In genomic region chr5:132733499-132734148, GRCh38 we compare ENCODE assay signal across 20 cellular contexts. TPM values are rescaled to one million over a fixed set of nuclear protein-coding genes. Genes with fewer than 3 reads are reported as not detected.
DNase-seq lines count a peak whose midpoint lies in the region; ATAC-seq, FAIRE-seq and TF ChIP-seq lines count a peak whose summit lies in the region.
"Had no signal": no experiment of that assay in that cellular context is flagged by ENCODE, and none has a peak within 500 bp of the region (broad histone marks: within the 10 kb centered on the region; RNA-seq: fewer than 3 reads in every experiment).

No MANE protein-coding gene starts in this region.

- H3K9me3 Mint-ChIP-seq in brain: peaks cover 0 to 5% (median 0%) of the 10 kb centered on the region in 5 experiments
- H3K9me3 Mint-ChIP-seq: CD4-positive, alpha-beta T cell; GM23338; IgD-negative memory B cell had no signal

- no peak overlapping the region for H3K4me2 ChIP-seq in HepG2 (ENCODE audit: low read depth, low read length)
- H3K4me2 ChIP-seq: A549, GM23338 had no signal

- CTCF ChIA-PET in HepG2 (lab: Yijun Ruan, JAX; ENCODE audit: low intra/inter-chr PET ratio, low total read pairs): no interaction called here

- H3K9me3 ChIP-seq in HepG2 (ENCODE audit: low read length) (no peaks in the 10 kb centered on the region), right lobe of liver (no peaks in the 10 kb centered on the region), prostate gland (no peaks in the 10 kb centered on the region)
- H3K9me3 ChIP-seq: A549, Caco-2 had no signal

- H3K4me1 Mint-ChIP-seq in brain: peaks cover 69% of the 10 kb centered on the region

- no peak for TF ChIP-seq RAD21 in HepG2 (CRISPR knock-in tag; IDR thresholded peaks at IDR 0.05)

- DNase-seq in HepG2 (ENCODE audit: low spot score): no peak
- DNase-seq in right lobe of liver: no peak
- no peak for DNase-seq in prostate gland (ENCODE audit: low spot score)
- DNase-seq in islet precursor cell: no peak
- DNase-seq: AML-193; Caco-2; CD4-positive, alpha-beta T cell; GDM1; HCEC 1CT had no signal

- POLR2A ChIA-PET in HepG2 (lab: Yijun Ruan, JAX): interaction anchor here (2.5 kb wide), 1 partner anchor 74 kb away, joined by 5 read pairs; no protein-coding TSS in a partner anchor

- TF ChIP-seq POLR2A in HepG2 (IDR thresholded peaks at IDR 0.05; ENCODE audit: insufficient read depth in 1 of 2, low read depth in 2 of 2, low read length in 2 of 2) (no peak), right lobe of liver (IDR thresholded peaks at IDR 0.05) (no peak), prostate gland (IDR thresholded peaks at IDR 0.05) (no peak)

- no peak overlapping the region for H2AFZ ChIP-seq in HepG2 (ENCODE audit: low read length)
- H2AFZ ChIP-seq: GM23338 had no signal

- FAIRE-seq in HepG2 (lab: Jason Lieb, UNC): no peak
- FAIRE-seq: A549, D721Med, H54, HTR-8/SVneo had no signal

- H3K36me3 Mint-ChIP-seq in brain: peaks cover 42% of the 10 kb centered on the region

- 48% methylated on average over 2 of the region's 2 CpGs for WGBS in HepG2 (ENCODE audit: low lambda C conversion rate)
- whole genome bisulfite sequencing in right lobe of liver (ENCODE audit: insufficient coverage, low coverage, low lambda C conversion rate, missing lambda C conversion rate): 53% methylated on average over 2 of the region's 2 CpGs
- 86% methylated on average over 2 of the region's 2 CpGs for WGBS in prostate gland

- no peak overlapping the region for H3K9ac ChIP-seq in HepG2 (ENCODE audit: insufficient read depth, low read depth, low read length)

- H3K27ac ChIP-seq in HepG2 (ENCODE audit: extremely low read length, insufficient read depth, low read length) (no peak overlapping the region), right lobe of liver (no peak overlapping the region), prostate gland (no peak overlapping the region)
- H3K27ac ChIP-seq: 22Rv1, A549, C4-2B had no signal

- peaks cover 23% of the 10 kb centered on the region for H3K4me1 ChIP-seq in HepG2 (ENCODE audit: insufficient read depth, low read length)
- H3K4me1 ChIP-seq in right lobe of liver: peaks cover 0 to 9% (median 0%) of the 10 kb centered on the region in 4 donors
- no peaks in the 10 kb centered on the region for H3K4me1 ChIP-seq in prostate gland (replicated peaks)

- intact Hi-C loops in HepG2 (cut with micrococcal nuclease; ENCODE audit: unreplicated experiment) (no loop called here), right lobe of liver (cut with DNase I) (no loop called here), prostate gland (cut with DNase I) (no loop called here)

- H3K27ac Mint-ChIP-seq in brain: no peak overlapping the region
- H3K27ac Mint-ChIP-seq: CD4-positive, alpha-beta T cell; GM23338; IgD-negative memory B cell had no signal

- H3K4me3 Mint-ChIP-seq in brain: peak overlapping the region in 4 of 5 experiments; percentile 61 to 92 (median 92)
- H3K4me3 Mint-ChIP-seq: CD4-positive, alpha-beta T cell; GM23338 had no signal

- no peak overlapping the region for H3K4me3 ChIP-seq in HepG2 (replicated peaks in 1 of 3; ENCODE audit: insufficient read depth in 1 of 3, low read depth in 2 of 3, low read length in 3 of 3)
- no peak overlapping the region for H3K4me3 ChIP-seq in right lobe of liver
- H3K4me3 ChIP-seq in prostate gland: no peak overlapping the region
- H3K4me3 ChIP-seq: A549, GM23338 had no signal

- no TSS peak for BruUV-seq in HepG2 (replicated peaks; lab: Mats Ljungman, UMichigan)

- H3K27me3 Mint-ChIP-seq in brain: peaks cover 3% of the 10 kb centered on the region
- H3K27me3 Mint-ChIP-seq: CD4-positive, alpha-beta T cell; IgD-negative memory B cell had no signal

- H3K27me3 ChIP-seq in HepG2 (ENCODE audit: control insufficient read depth in 1 of 2, insufficient read depth in 2 of 2, low read length in 2 of 2) (no peaks in the 10 kb centered on the region), right lobe of liver (no peaks in the 10 kb centered on the region), prostate gland (replicated peaks; ENCODE audit: insufficient read depth) (no peaks in the 10 kb centered on the region)

- no peaks in the 10 kb centered on the region for H4K20me1 ChIP-seq in HepG2 (ENCODE audit: insufficient read depth, low read length)

- in situ Hi-C loops in HepG2 (cut with HindIII; ENCODE audit: extremely low pct_ligation_motif_present, low pct_unique_long_range_greater_than_20kb): no loop called here

- no peak for TF ChIP-seq EP300 in HepG2 (IDR thresholded peaks at IDR 0.05; ENCODE audit: low read depth in 2 of 2, low read length in 2 of 2)
- TF ChIP-seq EP300 in HepG2 (CRISPR knock-in tag; IDR thresholded peaks at IDR 0.05; ENCODE audit: borderline replicate concordance): no peak

- TF ChIP-seq CTCF in HepG2 (CRISPR knock-in tag; IDR thresholded peaks at IDR 0.05): no peak
- TF ChIP-seq CTCF in right lobe of liver (IDR thresholded peaks at IDR 0.05): no peak
- no peak for TF ChIP-seq CTCF in brain (conservative IDR thresholded peaks at IDR 0.05)
- no peak for TF ChIP-seq CTCF in prostate gland (IDR thresholded peaks at IDR 0.05)

- ATAC-seq in HepG2 (no peak), right lobe of liver (no peak)
- ATAC-seq: A549, GM23338 had no signal

- no peaks in the 10 kb centered on the region for H3K79me2 ChIP-seq in HepG2 (ENCODE audit: insufficient read depth, low read length)

- H3K36me3 ChIP-seq in HepG2 (replicated peaks in 1 of 2; ENCODE audit: control insufficient read depth in 1 of 2, insufficient read depth in 2 of 2, low read length in 2 of 2) (no peaks in the 10 kb centered on the region), right lobe of liver (no peaks in the 10 kb centered on the region), prostate gland (no peaks in the 10 kb centered on the region)

RNA-seq across cellular contexts. Expression of gene KIF3A, which starts 3.7 kb away (rescaled TPM):
- 8.4 and 11.3 TPM in 2 replicates for total RNA-seq in HepG2 (2016; rRNA removed; fragmentation: Illumina TruSeq; extraction: Trizol)
- 2.8 and 3.1 TPM in 2 replicates for total RNA-seq in HepG2 (2016; cell fraction: cytosol; rRNA removed; fragmentation: Illumina TruSeq; extraction: Trizol; ENCODE audit: low read depth)
- 7.5 and 11.1 TPM in 2 replicates for total RNA-seq in HepG2 (2016; cell fraction: insoluble cytoplasmic fraction; rRNA removed; fragmentation: Illumina TruSeq; extraction: Trizol)
- total RNA-seq in HepG2 (2016; cell fraction: membrane; rRNA removed; fragmentation: Illumina TruSeq; extraction: Trizol): 1.5 and 2.4 TPM in 2 replicates
- 7.2 and 8.7 TPM in 2 replicates for total RNA-seq in HepG2 (2016; cell fraction: nucleus; rRNA removed; fragmentation: Illumina TruSeq; extraction: Trizol)
- polyA plus RNA-seq in HepG2 (2011; rRNA removed): 2.3 TPM in 2 replicates
- 0.91 and 1.5 TPM in 2 replicates for polyA plus RNA-seq in HepG2 (2011; cell fraction: cytosol; rRNA removed)
- polyA plus RNA-seq in HepG2 (2011; cell fraction: nucleus; rRNA removed): 2.0 and 3.9 TPM in 2 replicates
- polyA plus RNA-seq in HepG2 (2012): 3.5 and 4.3 TPM in 2 replicates
- polyA plus RNA-seq in HepG2 (2016; cell fraction: cytosol; fragmentation: Illumina TruSeq; extraction: Trizol; ENCODE audit: low read depth): 0.07 and 0.16 TPM in 2 replicates
- polyA plus RNA-seq in HepG2 (2016; cell fraction: insoluble cytoplasmic fraction; fragmentation: Illumina TruSeq; extraction: Trizol; ENCODE audit: low read depth): 5.7 and 6.8 TPM in 2 replicates
- 0.19 and 0.44 TPM in 2 replicates for polyA plus RNA-seq in HepG2 (2016; cell fraction: membrane; fragmentation: Illumina TruSeq; extraction: Trizol; ENCODE audit: low read depth)
- 7.8 and 14.1 TPM in 2 replicates for polyA plus RNA-seq in HepG2 (2016; cell fraction: nucleus; fragmentation: Illumina TruSeq; extraction: Trizol; ENCODE audit: insufficient read depth, low read depth)
- 0.86 and 1.3 TPM in 2 replicates for polyA minus RNA-seq in HepG2 (2011; rRNA and poly(A)+ RNA removed; ENCODE audit: low replicate concordance)
- polyA minus RNA-seq in HepG2 (2011; cell fraction: cytosol; rRNA and poly(A)+ RNA removed): 1.4 and 4.2 TPM in 2 replicates
- 9.7 TPM in 2 replicates for polyA minus RNA-seq in HepG2 (2011; cell fraction: nucleus; rRNA and poly(A)+ RNA removed)
- 1 to 10 TPM; 1.3 to 4.2 (median 2.1) TPM for total RNA-seq in right lobe of liver
- polyA plus RNA-seq in brain (ENCODE audit: insufficient read depth, low read depth, low replicate concordance): 10.8 TPM
- 10 to 100 TPM in 1 of 2 donors, 1 to 10 TPM in 1; 5.9 to 14.0 TPM for total RNA-seq in prostate gland

RNA-seq across cellular contexts. Expression of gene CCNI2, which starts 13.6 kb away (rescaled TPM):
- total RNA-seq in HepG2 (2016; rRNA removed; fragmentation: Illumina TruSeq; extraction: Trizol) (not detected in 2 replicates), right lobe of liver (under 1 TPM in 1 of 6 experiments, not detected in 5; 0.11 TPM), prostate gland (1 to 10 TPM in 1 of 2 donors, not detected in 1; 5.9 TPM)
- total RNA-seq in HepG2 (2016; cell fraction: cytosol; rRNA removed; fragmentation: Illumina TruSeq; extraction: Trizol; ENCODE audit: low read depth): not detected in 2 replicates
- total RNA-seq in HepG2 (2016; cell fraction: insoluble cytoplasmic fraction; rRNA removed; fragmentation: Illumina TruSeq; extraction: Trizol): not detected in 2 replicates
- total RNA-seq in HepG2 (2016; cell fraction: membrane; rRNA removed; fragmentation: Illumina TruSeq; extraction: Trizol): not detected in 2 replicates
- total RNA-seq in HepG2 (2016; cell fraction: nucleus; rRNA removed; fragmentation: Illumina TruSeq; extraction: Trizol): not detected in 2 replicates
- polyA plus RNA-seq in HepG2 (2011; rRNA removed) (0.03 TPM in 1 of 2 replicates, not detected in the other), brain (ENCODE audit: insufficient read depth, low read depth, low replicate concordance) (0.22 TPM)
- not detected in 2 replicates for polyA plus RNA-seq in HepG2 (2011; cell fraction: cytosol; rRNA removed)
- not detected in 2 replicates for polyA plus RNA-seq in HepG2 (2011; cell fraction: nucleus; rRNA removed)
- 0.86 and 1.2 TPM in 2 replicates for polyA plus RNA-seq in HepG2 (2012)
- polyA plus RNA-seq in HepG2 (2016; cell fraction: cytosol; fragmentation: Illumina TruSeq; extraction: Trizol; ENCODE audit: low read depth): not detected in 2 replicates
- not detected in 2 replicates for polyA plus RNA-seq in HepG2 (2016; cell fraction: insoluble cytoplasmic fraction; fragmentation: Illumina TruSeq; extraction: Trizol; ENCODE audit: low read depth)
- not detected in 2 replicates for polyA plus RNA-seq in HepG2 (2016; cell fraction: membrane; fragmentation: Illumina TruSeq; extraction: Trizol; ENCODE audit: low read depth)
- polyA plus RNA-seq in HepG2 (2016; cell fraction: nucleus; fragmentation: Illumina TruSeq; extraction: Trizol; ENCODE audit: insufficient read depth, low read depth): not detected in 2 replicates
- polyA minus RNA-seq in HepG2 (2011; rRNA and poly(A)+ RNA removed; ENCODE audit: low replicate concordance): not detected in 2 replicates
- not detected in 2 replicates for polyA minus RNA-seq in HepG2 (2011; cell fraction: cytosol; rRNA and poly(A)+ RNA removed)
- not detected in 2 replicates for polyA minus RNA-seq in HepG2 (2011; cell fraction: nucleus; rRNA and poly(A)+ RNA removed)
- polyA plus RNA-seq: BJ had no signal

RNA-seq across cellular contexts. Expression of gene SEPTIN8, which starts 43.4 kb away (rescaled TPM):
- total RNA-seq in HepG2 (2016; rRNA removed; fragmentation: Illumina TruSeq; extraction: Trizol) (49.9 and 50.7 TPM in 2 replicates), right lobe of liver (10 to 100 TPM in 5 of 6 experiments, 1 to 10 TPM in 1; 8.0 to 15.9 (median 13.3) TPM), prostate gland (10 to 100 TPM; 27.7 to 38.5 TPM)
- total RNA-seq in HepG2 (2016; cell fraction: cytosol; rRNA removed; fragmentation: Illumina TruSeq; extraction: Trizol; ENCODE audit: low read depth): 13.3 and 15.3 TPM in 2 replicates
- 44.4 and 46.1 TPM in 2 replicates for total RNA-seq in HepG2 (2016; cell fraction: insoluble cytoplasmic fraction; rRNA removed; fragmentation: Illumina TruSeq; extraction: Trizol)
- total RNA-seq in HepG2 (2016; cell fraction: membrane; rRNA removed; fragmentation: Illumina TruSeq; extraction: Trizol): 36.1 and 39.7 TPM in 2 replicates
- total RNA-seq in HepG2 (2016; cell fraction: nucleus; rRNA removed; fragmentation: Illumina TruSeq; extraction: Trizol): 44.2 and 49.8 TPM in 2 replicates
- polyA plus RNA-seq in HepG2 (2011; rRNA removed) (41.4 and 52.4 TPM in 2 replicates), brain (ENCODE audit: insufficient read depth, low read depth, low replicate concordance) (168 TPM)
- 28.0 and 28.2 TPM in 2 replicates for polyA plus RNA-seq in HepG2 (2011; cell fraction: cytosol; rRNA removed)
- polyA plus RNA-seq in HepG2 (2011; cell fraction: nucleus; rRNA removed): 111 and 114 TPM in 2 replicates
- polyA plus RNA-seq in HepG2 (2012): 25.3 and 37.5 TPM in 2 replicates
- polyA plus RNA-seq in HepG2 (2016; cell fraction: cytosol; fragmentation: Illumina TruSeq; extraction: Trizol; ENCODE audit: low read depth): 13.8 and 15.1 TPM in 2 replicates
- 42.4 and 53.4 TPM in 2 replicates for polyA plus RNA-seq in HepG2 (2016; cell fraction: insoluble cytoplasmic fraction; fragmentation: Illumina TruSeq; extraction: Trizol; ENCODE audit: low read depth)
- 26.2 and 28.3 TPM in 2 replicates for polyA plus RNA-seq in HepG2 (2016; cell fraction: membrane; fragmentation: Illumina TruSeq; extraction: Trizol; ENCODE audit: low read depth)
- 65.8 and 78.0 TPM in 2 replicates for polyA plus RNA-seq in HepG2 (2016; cell fraction: nucleus; fragmentation: Illumina TruSeq; extraction: Trizol; ENCODE audit: insufficient read depth, low read depth)
- polyA minus RNA-seq in HepG2 (2011; rRNA and poly(A)+ RNA removed; ENCODE audit: low replicate concordance): 18.7 and 34.8 TPM in 2 replicates
- 17.4 TPM in 2 replicates for polyA minus RNA-seq in HepG2 (2011; cell fraction: cytosol; rRNA and poly(A)+ RNA removed)
- polyA minus RNA-seq in HepG2 (2011; cell fraction: nucleus; rRNA and poly(A)+ RNA removed): 40.3 and 47.5 TPM in 2 replicates

RNA-seq across cellular contexts. Expression of gene IL4, which starts 59.8 kb away (rescaled TPM):
- not detected in 2 replicates for total RNA-seq in HepG2 (2016; rRNA removed; fragmentation: Illumina TruSeq; extraction: Trizol)
- not detected in 2 replicates for total RNA-seq in HepG2 (2016; cell fraction: cytosol; rRNA removed; fragmentation: Illumina TruSeq; extraction: Trizol; ENCODE audit: low read depth)
- not detected in 2 replicates for total RNA-seq in HepG2 (2016; cell fraction: insoluble cytoplasmic fraction; rRNA removed; fragmentation: Illumina TruSeq; extraction: Trizol)
- total RNA-seq in HepG2 (2016; cell fraction: membrane; rRNA removed; fragmentation: Illumina TruSeq; extraction: Trizol): not detected in 2 replicates
- not detected in 2 replicates for total RNA-seq in HepG2 (2016; cell fraction: nucleus; rRNA removed; fragmentation: Illumina TruSeq; extraction: Trizol)
- polyA plus RNA-seq in HepG2 (2011; rRNA removed): not detected in 2 replicates
- polyA plus RNA-seq in HepG2 (2011; cell fraction: cytosol; rRNA removed): not detected in 2 replicates
- polyA plus RNA-seq in HepG2 (2011; cell fraction: nucleus; rRNA removed): not detected in 2 replicates
- polyA plus RNA-seq in HepG2 (2012): not detected in 2 replicates
- polyA plus RNA-seq in HepG2 (2016; cell fraction: cytosol; fragmentation: Illumina TruSeq; extraction: Trizol; ENCODE audit: low read depth): not detected in 2 replicates
- polyA plus RNA-seq in HepG2 (2016; cell fraction: insoluble cytoplasmic fraction; fragmentation: Illumina TruSeq; extraction: Trizol; ENCODE audit: low read depth): not detected in 2 replicates
- polyA plus RNA-seq in HepG2 (2016; cell fraction: membrane; fragmentation: Illumina TruSeq; extraction: Trizol; ENCODE audit: low read depth): not detected in 2 replicates
- not detected in 2 replicates for polyA plus RNA-seq in HepG2 (2016; cell fraction: nucleus; fragmentation: Illumina TruSeq; extraction: Trizol; ENCODE audit: insufficient read depth, low read depth)
- polyA minus RNA-seq in HepG2 (2011; rRNA and poly(A)+ RNA removed; ENCODE audit: low replicate concordance): not detected in 2 replicates
- not detected in 2 replicates for polyA minus RNA-seq in HepG2 (2011; cell fraction: cytosol; rRNA and poly(A)+ RNA removed)
- polyA minus RNA-seq in HepG2 (2011; cell fraction: nucleus; rRNA and poly(A)+ RNA removed): not detected in 2 replicates
- not detected for total RNA-seq in right lobe of liver
- not detected for polyA plus RNA-seq in brain (ENCODE audit: insufficient read depth, low read depth, low replicate concordance)
- not detected for total RNA-seq in prostate gland
- total RNA-seq: Caco-2; CD4-positive, alpha-beta T cell; Daoy; GM23338 had no signal
- polyA plus RNA-seq: A549, BJ, GM23338, IgD-negative memory B cell had no signal
